ENCODE assay signal across 8 cellular contexts in genomic region chr10:133258818-133259602, GRCh38. TPM values are rescaled to one million over a fixed set of nuclear protein-coding genes. Genes with fewer than 3 reads are reported as not detected.
DNase-seq lines count a peak whose midpoint lies in the region; ATAC-seq and TF ChIP-seq lines count a peak whose summit lies in the region.

No MANE protein-coding gene starts in this region.

- H3K36me3 ChIP-seq in adrenal gland (replicated peaks in 1 of 2): no peaks in the 10 kb centered on the region

- H3K4me3 Mint-ChIP-seq in HFFc6: peak overlapping the region; percentile 59

- peak overlapping the region; percentile 70 to 96 (median 87) for H3K27ac ChIP-seq in adrenal gland

- no peaks in the 10 kb centered on the region for H3K9me3 Mint-ChIP-seq in HFFc6

- peak in 1 of 2 donors; percentile 75 for TF ChIP-seq POLR2A in adrenal gland (IDR thresholded peaks at IDR 0.05)
- TF ChIP-seq POLR2A in GM18505 (IDR thresholded peaks at IDR 0.05; ENCODE audit: borderline replicate concordance, extremely low read depth, insufficient read depth, insufficient read length): no peak

- intact Hi-C loops in adrenal gland (cut with DNase I): no loop called here

- no peak for TF ChIP-seq CTCF in HFFc6 (IDR thresholded peaks at IDR 0.05)
- no peak for TF ChIP-seq CTCF in adrenal gland (IDR thresholded peaks at IDR 0.05)

- DNase-seq in HFFc6 (peak; percentile 99), T-helper 1 cell (peak; percentile 53 to 92 (median 70)), adrenal gland (peak; percentile 89 to 97 (median 95)), hepatic stellate cell (ENCODE audit: low spot score) (peak; percentile 99)
- DNase-seq in stimulated activated CD4-positive, alpha-beta T cell treated with anti-CD3 and anti-CD28 coated beads, Interleukin-1b, Interleukin-23, amount 100 ng/mL, for 24 hours (ENCODE audit: low read depth in 4 of 4, low spot score in 1 of 4): peak; percentile 54 to 86 (median 72)

- peaks cover 16 to 54% of the 10 kb centered on the region in 2 donors for H3K4me1 ChIP-seq in adrenal gland (replicated peaks in 1 of 2)

- H3K27me3 ChIP-seq in adrenal gland: no peaks in the 10 kb centered on the region

- no peaks in the 10 kb centered on the region for H3K9me3 ChIP-seq in adrenal gland (replicated peaks in 1 of 3)

- H3K4me1 Mint-ChIP-seq in HFFc6 (ENCODE audit: low read depth): peaks cover 32% of the 10 kb centered on the region

- peaks cover 7% of the 10 kb centered on the region; the same call in 1 of the 2 replicates for H3K27me3 Mint-ChIP-seq in HFFc6 (ENCODE audit: insufficient read depth)

- H3K27ac Mint-ChIP-seq in HFFc6: peak overlapping the region; percentile 97

- ATAC-seq in GM18505 (IDR thresholded peaks at IDR 0.05; ENCODE audit: unreplicated experiment): no peak
- no peak for ATAC-seq in GM18868 (IDR thresholded peaks at IDR 0.05; ENCODE audit: unreplicated experiment)
- ATAC-seq in GM21528 (IDR thresholded peaks at IDR 0.05; ENCODE audit: low FRiP score, unreplicated experiment): no peak

- H3K4me3 ChIP-seq in adrenal gland: no peak overlapping the region

- H3K36me3 Mint-ChIP-seq in HFFc6 (ENCODE audit: low read depth): no peaks in the 10 kb centered on the region

- WGBS in adrenal gland, 4 donors: 37 to 56% (median 50%) methylated on average over 12 to 24 of the region's 24 CpGs

RNA-seq across cellular contexts. Expression of gene ADAM8, which starts 17.7 kb away (rescaled TPM):
- 1 to 10 TPM in 5 of 6 experiments, under 1 TPM in 1; 0.99 to 2.9 (median 1.2) TPM for total RNA-seq in HFFc6 (2021; fragmentation: NEBNext Ultra II Directional; extraction: Animal tissue kit (Norgen Biotek cat#: 25700))
- 1 to 10 TPM; 1.8 to 5.3 (median 3.8) TPM for total RNA-seq in adrenal gland
- polyA plus RNA-seq in adrenal gland: 1 to 10 TPM in 2 of 3 donors, under 1 TPM in 1; 0.66 to 7.7 (median 5.2) TPM

RNA-seq across cellular contexts. Expression of gene VENTX, which starts 21.4 kb away (rescaled TPM):
- total RNA-seq in HFFc6 (2021; fragmentation: NEBNext Ultra II Directional; extraction: Animal tissue kit (Norgen Biotek cat#: 25700)): not detected
- 1 to 10 TPM in 6 of 8 donors, under 1 TPM in 2; 0.24 to 3.0 (median 1.4) TPM for total RNA-seq in adrenal gland
- polyA plus RNA-seq in adrenal gland: 1 to 10 TPM in 2 of 3 donors, under 1 TPM in 1; 0.26 to 4.4 (median 1.7) TPM

RNA-seq across cellular contexts. Expression of gene UTF1, which starts 29.0 kb away (rescaled TPM):
- not detected for total RNA-seq in HFFc6 (2021; fragmentation: NEBNext Ultra II Directional; extraction: Animal tissue kit (Norgen Biotek cat#: 25700))
- under 1 TPM in 1 of 8 donors, not detected in 7; 0.19 TPM for total RNA-seq in adrenal gland
- polyA plus RNA-seq in adrenal gland: under 1 TPM in 1 of 3 donors, not detected in 2; 0.24 TPM

RNA-seq across cellular contexts. Expression of gene TUBGCP2, which starts 49.7 kb away (rescaled TPM):
- 10 to 100 TPM; 72.5 to 80.8 (median 77.7) TPM for total RNA-seq in HFFc6 (2021; fragmentation: NEBNext Ultra II Directional; extraction: Animal tissue kit (Norgen Biotek cat#: 25700))
- total RNA-seq in adrenal gland: 10 to 100 TPM; 30.9 to 77.8 (median 62.0) TPM
- polyA plus RNA-seq in adrenal gland: 100 to 1,000 TPM in 2 of 3 donors, 10 to 100 TPM in 1; 54.1 to 234 (median 145) TPM

RNA-seq across cellular contexts. Expression of gene ZNF511, which starts 49.7 kb away (rescaled TPM):
- total RNA-seq in HFFc6 (2021; fragmentation: NEBNext Ultra II Directional; extraction: Animal tissue kit (Norgen Biotek cat#: 25700)): 10 to 100 TPM; 45.7 to 62.0 (median 52.7) TPM
- 10 to 100 TPM; 19.6 to 45.4 (median 39.9) TPM for total RNA-seq in adrenal gland
- polyA plus RNA-seq in adrenal gland: 100 to 1,000 TPM in 2 of 3 donors, 10 to 100 TPM in 1; 20.0 to 146 (median 102) TPM
